ENCODE assay signal across 8 cellular contexts in genomic region chr1:110964400-110964903, GRCh38. TPM values are rescaled to one million over a fixed set of nuclear protein-coding genes. Genes with fewer than 3 reads are reported as not detected.
A peak's percentile ranks its signal among the peaks of the same experiment; 100 is the strongest.
DNase-seq lines count a peak whose midpoint lies in the region; ATAC-seq and TF ChIP-seq lines count a peak whose summit lies in the region.

No MANE protein-coding gene starts in this region.

- peaks cover 0 to 28% (median 14%) of the 10 kb centered on the region in 9 donors for H3K27me3 ChIP-seq in heart left ventricle
- no peaks in the 10 kb centered on the region for H3K27me3 ChIP-seq in uterus

- peaks cover 0 to 21% (median 12%) of the 10 kb centered on the region in 12 donors for H3K4me1 ChIP-seq in heart left ventricle
- no peaks in the 10 kb centered on the region for H3K4me1 ChIP-seq in mesodermal cell (ENCODE audit: control insufficient read depth, insufficient read depth, low read length, poor library complexity, severe bottlenecking)
- no peaks in the 10 kb centered on the region for H3K4me1 ChIP-seq in uterus

- TF ChIP-seq CTCF in heart left ventricle (IDR thresholded peaks at IDR 0.05) (no peak), MCF 10A (IDR thresholded peaks at IDR 0.05; ENCODE audit: unreplicated experiment) (no peak), uterus (IDR thresholded peaks at IDR 0.05) (no peak)

- peaks cover 5% of the 10 kb centered on the region for H3K4me1 Mint-ChIP-seq in MCF 10A (ENCODE audit: insufficient read depth, unreplicated experiment)

- no peaks in the 10 kb centered on the region for H3K27me3 Mint-ChIP-seq in MCF 10A (ENCODE audit: insufficient read depth, unreplicated experiment)

- no peak for TF ChIP-seq POLR2A in heart left ventricle (IDR thresholded peaks at IDR 0.05)
- no peak for TF ChIP-seq POLR2A in uterus (IDR thresholded peaks at IDR 0.05)

- ATAC-seq in heart left ventricle (no peak), Right ventricle myocardium superior (ENCODE audit: poor library complexity) (no peak), GM18870 (IDR thresholded peaks at IDR 0.05; ENCODE audit: unreplicated experiment) (no peak), HG02938 (IDR thresholded peaks at IDR 0.05; ENCODE audit: unreplicated experiment) (no peak)

- CTCF ChIA-PET in MCF 10A (lab: Yijun Ruan, JAX), result no interaction called here

- 43 to 54% (median 46%) methylated on average over 8 of the region's 8 CpGs for WGBS in heart left ventricle, 4 donors
- WGBS in mesodermal cell (ENCODE audit: insufficient coverage in 2 of 2), 2 experiments, result 56 to 63% methylated on average over 4 to 6 of the region's 8 CpGs

- peak overlapping the region; percentile 44 for H3K27ac Mint-ChIP-seq in MCF 10A (ENCODE audit: low read depth, unreplicated experiment)

- H3K27ac ChIP-seq in heart left ventricle, result peak overlapping the region; percentile 30 to 99 (median 94)
- H3K27ac ChIP-seq in mesodermal cell (ENCODE audit: low read depth, low read length, severe bottlenecking), result peak overlapping the region; percentile 100
- H3K27ac ChIP-seq in uterus, result peak overlapping the region; percentile 51 to 90

- H3K36me3 ChIP-seq in heart left ventricle (no peaks in the 10 kb centered on the region), mesodermal cell (ENCODE audit: control insufficient read depth, insufficient read depth, low read length) (peaks cover 7% of the 10 kb centered on the region), uterus (no peaks in the 10 kb centered on the region)

- H3K9me3 Mint-ChIP-seq in MCF 10A (ENCODE audit: unreplicated experiment), result peaks cover 16% of the 10 kb centered on the region

- H3K9me3 ChIP-seq in heart left ventricle, result peaks cover 0 to 54% (median 21%) of the 10 kb centered on the region in 12 donors
- H3K9me3 ChIP-seq in mesodermal cell (ENCODE audit: control insufficient read depth, low read length), result peaks cover 9% of the 10 kb centered on the region
- H3K9me3 ChIP-seq in uterus, result peaks cover 0 to 4% of the 10 kb centered on the region in 2 donors

- H3K4me3 Mint-ChIP-seq in MCF 10A (ENCODE audit: unreplicated experiment), result peak overlapping the region; percentile 70

- DNase-seq in heart left ventricle, result no peak
- no peak for DNase-seq in Right ventricle myocardium superior
- DNase-seq in MCF 10A (ENCODE audit: unreplicated experiment), result no peak
- DNase-seq in uterus, result no peak
- no peak for DNase-seq in NCI-H2081 treated with DMSO at 0.1 percent for 48 hours (lab: John Stamatoyannopoulos, UW)

- peaks cover 10% of the 10 kb centered on the region for H3K36me3 Mint-ChIP-seq in MCF 10A (ENCODE audit: insufficient read depth, unreplicated experiment)

- TSS peak; percentile 92 for BruUV-seq in MCF 10A (replicated peaks; lab: Mats Ljungman, UMichigan)

- intact Hi-C loops in heart left ventricle (cut with DNase I), result no loop called here
- intact Hi-C loops in Right ventricle myocardium superior (cut with DNase I), result no loop called here
- intact Hi-C loops in MCF 10A (cut with micrococcal nuclease), result no loop called here
- intact Hi-C loops in uterus (cut with DNase I; ENCODE audit: low total_unique reads), result no loop called here

- peak overlapping the region; percentile 37 to 80 (median 71) for H3K4me3 ChIP-seq in heart left ventricle
- H3K4me3 ChIP-seq in mesodermal cell (ENCODE audit: extremely low read depth, insufficient read depth, low read length, poor library complexity, severe bottlenecking), result peak overlapping the region; percentile 78
- H3K4me3 ChIP-seq in uterus, result peak overlapping the region; percentile 59 to 60

- POLR2A ChIA-PET in MCF 10A (lab: Yijun Ruan, JAX), result interaction anchor here (0.6 to 1.6 kb wide), 11 partner anchors 10 to 542 kb away, joined by 3 to 9 read pairs (median 3); no protein-coding TSS in a partner anchor

RNA-seq across cellular contexts. Expression of gene LRIF1, which starts 0.7 kb away (rescaled TPM):
- total RNA-seq in heart left ventricle (10 to 100 TPM; 11.5 to 17.8 (median 15.4) TPM), Right ventricle myocardium superior (16.7 TPM), MCF 10A (2022) (8.5 and 9.5 TPM in 2 replicates), uterus (10 to 100 TPM in 1 of 4 donors, 1 to 10 TPM in 3; 2.6 to 12.0 (median 7.6) TPM)
- 10 to 100 TPM; 11.4 to 11.8 TPM for polyA plus RNA-seq in heart left ventricle
- polyA plus RNA-seq in mesodermal cell (2013, experiment 1 of 2), result 21.7 TPM
- polyA plus RNA-seq in mesodermal cell (2013, experiment 2 of 2), result 25.9 TPM
